8 cellular contexts compared by ENCODE assay signal in the genomic region with DNA sequence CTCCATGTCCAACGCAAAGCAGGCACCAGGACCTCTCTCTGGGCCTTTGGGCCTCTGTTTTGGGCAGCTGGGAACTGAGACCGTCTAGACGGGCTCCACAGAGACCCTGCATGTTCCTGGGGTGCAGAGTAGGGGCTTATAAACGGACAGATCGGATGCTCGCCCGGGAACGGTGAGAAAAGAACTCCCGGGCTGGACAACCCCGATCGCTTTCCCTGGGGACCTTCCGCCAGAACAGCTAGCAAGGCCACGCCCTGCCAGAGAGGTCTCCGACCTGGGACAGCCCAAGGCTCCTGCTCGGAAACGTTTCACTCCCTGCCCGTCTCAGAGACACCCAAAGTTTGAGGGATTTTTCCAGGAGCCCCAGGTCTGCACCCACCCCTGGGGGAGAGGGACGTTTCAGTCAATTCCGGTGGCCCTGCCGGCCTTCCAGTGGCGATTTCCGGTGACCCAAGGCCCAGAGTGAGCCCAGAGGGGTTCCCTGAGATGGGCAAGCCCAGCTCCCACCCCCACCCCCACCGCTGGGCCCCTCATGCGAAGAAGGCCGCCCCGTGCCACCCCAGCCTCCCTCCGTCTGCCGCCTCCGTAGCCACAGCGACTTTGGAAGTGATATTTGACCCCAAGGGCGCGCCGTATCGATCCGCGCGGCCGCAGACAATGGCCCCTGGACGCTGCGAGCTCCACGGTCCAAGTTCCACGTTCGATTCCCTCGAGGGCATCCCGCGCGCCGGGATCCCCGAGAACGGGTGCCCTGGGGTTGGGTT. TPM values are rescaled to one million over a fixed set of nuclear protein-coding genes. Genes with fewer than 3 reads are reported as not detected.
DNase-seq lines count a peak whose midpoint lies in the region; ATAC-seq and TF ChIP-seq lines count a peak whose summit lies in the region.

No MANE protein-coding gene starts in this region.

- DNase-seq in NCI-H82 (lab: John Stamatoyannopoulos, UW) (peak; percentile 76), NCI-H82 treated with DMSO at 0.1 percent for 48 hours (lab: John Stamatoyannopoulos, UW; ENCODE audit: unreplicated experiment) (no peak), T1000 (lab: John Stamatoyannopoulos, UW) (peak; percentile 14), fibroblast of peridontal ligament (ENCODE audit: extremely low read depth) (peak; percentile 46), omental fat pad (ENCODE audit: low spot score) (no peak)

- ATAC-seq in omental fat pad (ENCODE audit: low FRiP score) (peak; percentile 16), GM19452 (IDR thresholded peaks at IDR 0.05; ENCODE audit: unreplicated experiment) (no peak), GM18867 (IDR thresholded peaks at IDR 0.05; ENCODE audit: unreplicated experiment) (no peak), GM18498 (IDR thresholded peaks at IDR 0.05; ENCODE audit: unreplicated experiment) (no peak)

- no peak for TF ChIP-seq CTCF in omental fat pad (IDR thresholded peaks at IDR 0.05)

RNA-seq across cellular contexts. Expression of gene NR2F6, which starts 1.7 kb away (rescaled TPM):
- total RNA-seq in omental fat pad, result 10 to 100 TPM; 16.9 to 45.4 (median 29.8) TPM

RNA-seq across cellular contexts. Expression of gene OCEL1, which starts 18.0 kb away (rescaled TPM):
- 10 to 100 TPM in 1 of 4 donors, 1 to 10 TPM in 3; 6.7 to 17.7 (median 9.3) TPM for total RNA-seq in omental fat pad

RNA-seq across cellular contexts. Expression of gene USHBP1, which starts 20.5 kb away (rescaled TPM):
- total RNA-seq in omental fat pad, result 10 to 100 TPM in 1 of 4 donors, 1 to 10 TPM in 3; 2.4 to 43.3 (median 5.8) TPM

RNA-seq across cellular contexts. Expression of gene BABAM1, which starts 23.2 kb away (rescaled TPM):
- total RNA-seq in omental fat pad, result 10 to 100 TPM; 46.0 to 62.1 (median 59.1) TPM

RNA-seq across cellular contexts. Expression of gene USE1, which starts 28.9 kb away (rescaled TPM):
- total RNA-seq in omental fat pad, result 10 to 100 TPM; 14.5 to 22.3 (median 20.7) TPM

Comparison
In these comparisons a context has a peak if more than half of its experiments do, and no peak if none do; other contexts are left out.
1. DNase-seq: peak in NCI-H82 (single experiment), T1000 (single experiment) and fibroblast of peridontal ligament (single experiment); none in NCI-H82 treated with DMSO at 0.1 percent for 48 hours (single experiment) and omental fat pad (single experiment).